In the genomic region with DNA sequence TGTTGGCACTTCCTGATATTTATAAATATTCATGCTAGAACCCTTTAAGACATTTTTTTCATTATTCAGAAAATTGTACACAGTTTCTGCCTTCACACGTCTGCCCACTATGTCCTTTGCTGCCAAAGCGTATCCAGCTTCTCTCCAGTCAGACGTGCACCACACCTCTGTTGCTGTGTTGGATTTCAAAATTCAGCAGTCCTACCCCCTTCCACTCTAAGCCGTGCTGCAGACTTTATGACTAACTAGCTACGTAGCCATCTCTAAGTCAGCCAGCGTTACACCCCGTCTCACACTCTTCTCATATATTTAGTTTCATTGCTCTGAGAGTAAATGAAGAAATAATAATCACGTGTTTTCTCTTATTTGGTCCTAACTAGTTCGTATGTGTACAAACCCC, we compare ENCODE assay signal across 16 cellular contexts. TPM values are rescaled to one million over a fixed set of nuclear protein-coding genes. Genes with fewer than 3 reads are reported as not detected.
DNase-seq lines count a peak whose midpoint lies in the region; ATAC-seq and TF ChIP-seq lines count a peak whose summit lies in the region.
"Had no signal": no experiment of that assay in that cellular context is flagged by ENCODE, and none has a peak within 500 bp of the region (broad histone marks: within the 10 kb centered on the region; RNA-seq: fewer than 3 reads in every experiment).

No MANE protein-coding gene starts in this region.

- H2AFZ ChIP-seq in osteoblast (ENCODE audit: low read length) = no peak overlapping the region

- no peaks in the 10 kb centered on the region for H3K4me1 ChIP-seq in right atrium auricular region
- peaks cover 0 to 2% (median 0%) of the 10 kb centered on the region in 9 donors for H3K4me1 ChIP-seq in heart right ventricle
- H3K4me1 ChIP-seq in adipocyte (ENCODE audit: control insufficient read depth, insufficient read depth, low read length) = peaks cover 3% of the 10 kb centered on the region
- no peaks in the 10 kb centered on the region for H3K4me1 ChIP-seq in osteoblast (ENCODE audit: insufficient read depth, low read length)
- H3K4me1 ChIP-seq: HAP-1 had no signal

- no peaks in the 10 kb centered on the region for H3K9me3 ChIP-seq in right atrium auricular region
- no peaks in the 10 kb centered on the region for H3K9me3 ChIP-seq in heart right ventricle
- no peaks in the 10 kb centered on the region for H3K9me3 ChIP-seq in adipocyte (ENCODE audit: control insufficient read depth, low read length)
- no peaks in the 10 kb centered on the region for H3K9me3 ChIP-seq in osteoblast (ENCODE audit: low read depth, low read length)
- H3K9me3 ChIP-seq: BLaER1, HAP-1 had no signal

- no peaks in the 10 kb centered on the region for H3K79me2 ChIP-seq in osteoblast (ENCODE audit: insufficient read depth, low read length)

- TF ChIP-seq CTCF in right atrium auricular region (IDR thresholded peaks at IDR 0.05) (no peak), heart right ventricle (IDR thresholded peaks at IDR 0.05) (no peak), omental fat pad (IDR thresholded peaks at IDR 0.05) (no peak), GM13976 (IDR thresholded peaks at IDR 0.05; ENCODE audit: borderline replicate concordance, control extremely low read depth, extremely low read depth, insufficient read depth, missing control alignments) (no peak), osteoblast (IDR thresholded peaks at IDR 0.05; ENCODE audit: extremely low read depth, low read depth, low read length) (no peak)

- no peak overlapping the region for H3K4me2 ChIP-seq in osteoblast (ENCODE audit: insufficient read depth, low read length)
- H3K4me2 ChIP-seq: BLaER1 had no signal

- in situ Hi-C loops in GM13976 (cut with MboI; ENCODE audit: low sequenced_read_pairs, unreplicated experiment) = no loop called here

- no peaks in the 10 kb centered on the region for H4K20me1 ChIP-seq in osteoblast (ENCODE audit: insufficient read depth, low read length)
- H4K20me1 ChIP-seq: BLaER1 had no signal

- no peaks in the 10 kb centered on the region for H3K27me3 ChIP-seq in right atrium auricular region
- H3K27me3 ChIP-seq in heart right ventricle = peaks cover 0 to 36% (median 8%) of the 10 kb centered on the region in 7 donors
- H3K27me3 ChIP-seq in adipocyte (replicated peaks; ENCODE audit: control insufficient read depth, insufficient read depth, low read length) = no peaks in the 10 kb centered on the region
- no peaks in the 10 kb centered on the region for H3K27me3 ChIP-seq in osteoblast (ENCODE audit: insufficient read depth, low read length)
- H3K27me3 ChIP-seq: BLaER1 had no signal

- H3K27ac ChIP-seq in right atrium auricular region (no peak overlapping the region), heart right ventricle (no peak overlapping the region), osteoblast (ENCODE audit: low read depth, low read length) (no peak overlapping the region)
- H3K27ac ChIP-seq: BLaER1 had no signal

- ATAC-seq in heart right ventricle (no peak), omental fat pad (ENCODE audit: low FRiP score) (peak; percentile 41)

- no peak overlapping the region for H3K9ac ChIP-seq in adipocyte (ENCODE audit: low read length)
- H3K9ac ChIP-seq: BLaER1 had no signal

- 82 to 87% methylated on average over 9 of the region's 9 CpGs for WGBS in heart right ventricle, 2 donors

- DNase-seq in right atrium auricular region (ENCODE audit: low spot score) = peak; percentile 9
- DNase-seq in heart right ventricle = no peak
- DNase-seq in adipocyte (ENCODE audit: low read depth) = peak; percentile 0
- no peak for DNase-seq in omental fat pad (ENCODE audit: low spot score)
- DNase-seq in GM13976 (ENCODE audit: low spot score) = no peak
- DNase-seq in medulla oblongata (ENCODE audit: extremely low spot score) = no peak
- DNase-seq in osteoblast (ENCODE audit: insufficient read length, low spot score, missing footprints) = no peak
- DNase-seq: 8988T; CD4-positive, alpha-beta memory T cell; DMS153; DMS79; GF-D8 had no signal

- H3K4me3 ChIP-seq in right atrium auricular region (no peak overlapping the region), heart right ventricle (no peak overlapping the region), adipocyte (ENCODE audit: low read length) (no peak overlapping the region), osteoblast (ENCODE audit: insufficient read depth, low read length) (no peak overlapping the region)
- H3K4me3 ChIP-seq: BLaER1, HAP-1 had no signal

- intact Hi-C loops in heart right ventricle (cut with DNase I) = no loop called here

- H3K36me3 ChIP-seq in right atrium auricular region (no peaks in the 10 kb centered on the region), heart right ventricle (no peaks in the 10 kb centered on the region), adipocyte (ENCODE audit: control insufficient read depth, insufficient read depth, low read length, severe bottlenecking) (no peaks in the 10 kb centered on the region), osteoblast (ENCODE audit: insufficient read depth, low read length) (no peaks in the 10 kb centered on the region)
- H3K36me3 ChIP-seq: BLaER1, HAP-1 had no signal

RNA-seq across cellular contexts. Expression of a gene that starts 28.2 kb away (rescaled TPM):
- total RNA-seq in right atrium auricular region (under 1 TPM in 1 of 2 donors, not detected in 1; 0.04 TPM), heart right ventricle (1 to 10 TPM in 1 of 10 donors, under 1 TPM in 9; 0.07 to 1.2 (median 0.42) TPM), omental fat pad (under 1 TPM in 1 of 4 donors, not detected in 3; 0.32 TPM), osteoblast (0.36 and 5.9 TPM in 2 replicates)
- polyA plus RNA-seq in heart right ventricle = under 1 TPM; under 0.01 to 0.07 TPM
- total RNA-seq: CD4-positive, alpha-beta memory T cell; HT-29 had no signal
- polyA plus RNA-seq: CD14-positive monocyte; CD4-positive, alpha-beta memory T cell had no signal

Comparison
In these comparisons a context has a peak if more than half of its experiments do, and no peak if none do; other contexts are left out.
1. DNase-seq: peak in right atrium auricular region (single experiment) and adipocyte (single experiment); none in heart right ventricle (0 of 2), omental fat pad (single experiment), GM13976 (single experiment), medulla oblongata (single experiment) and osteoblast (single experiment).